ENCODE assay signal across 8 cellular contexts in genomic region chr2:9975805-9976447, GRCh38. TPM values are rescaled to one million over a fixed set of nuclear protein-coding genes. Genes with fewer than 3 reads are reported as not detected.
A peak's percentile ranks its signal among the peaks of the same experiment; 100 is the strongest.
DNase-seq lines count a peak whose midpoint lies in the region; ATAC-seq, FAIRE-seq and TF ChIP-seq lines count a peak whose summit lies in the region.

No MANE protein-coding gene starts in this region.

- peaks cover 0 to 5% of the 10 kb centered on the region in 2 donors for H3K9me3 Mint-ChIP-seq in activated naive CD4-positive, alpha-beta T cell treated with anti-CD3 and anti-CD28 coated beads, Interleukin-2, amount 50 U/mL, for 72 hours
- H3K9me3 Mint-ChIP-seq in CD8-positive, alpha-beta memory T cell = no peaks in the 10 kb centered on the region

- H3K27me3 Mint-ChIP-seq in CD8-positive, alpha-beta memory T cell = peaks cover 20 to 29% of the 10 kb centered on the region in 2 donors

- ATAC-seq in activated naive CD4-positive, alpha-beta T cell treated with anti-CD3 and anti-CD28 coated beads, Interleukin-2, amount 50 U/mL, for 72 hours = peak; percentile 89 to 96
- no peak for ATAC-seq in HG03460 (IDR thresholded peaks at IDR 0.05; ENCODE audit: unreplicated experiment)

- H3K27ac Mint-ChIP-seq in activated naive CD4-positive, alpha-beta T cell treated with anti-CD3 and anti-CD28 coated beads, Interleukin-2, amount 50 U/mL, for 72 hours = peak overlapping the region in 1 of 2 donors; percentile 9
- no peak overlapping the region for H3K27ac Mint-ChIP-seq in CD8-positive, alpha-beta memory T cell

- no peaks in the 10 kb centered on the region for H3K27me3 ChIP-seq in CD8-positive, alpha-beta memory T cell (ENCODE audit: insufficient read depth, low read length, poor library complexity, severe bottlenecking)

- CTCF ChIA-PET in CD8-positive, alpha-beta memory T cell (lab: Charles Lee) = interaction anchor here (1.0 to 3.1 kb wide), 3 partner anchors 8 to 76 kb away, joined by 3 to 15 read pairs (median 5); no protein-coding TSS in a partner anchor

- no peak overlapping the region for H3K27ac ChIP-seq in CD8-positive, alpha-beta memory T cell (ENCODE audit: low read depth, low read length)

- H3K4me1 ChIP-seq in CD8-positive, alpha-beta memory T cell (ENCODE audit: insufficient read depth, low read length) = peaks cover 7% of the 10 kb centered on the region

- peak; percentile 52 for FAIRE-seq in A204.1 (lab: Jason Lieb, UNC)

- peaks cover 4 to 10% (median 4%) of the 10 kb centered on the region in 3 donors for H3K4me1 Mint-ChIP-seq in CD8-positive, alpha-beta memory T cell

- no peak for TF ChIP-seq CTCF in HFF-Myc (IDR thresholded peaks at IDR 0.05; ENCODE audit: low read depth, low read length, missing control alignments)

- POLR2A ChIA-PET in CD8-positive, alpha-beta memory T cell (lab: Charles Lee) = no interaction called here

- H3K4me3 ChIP-seq in HFF-Myc (replicated peaks; ENCODE audit: low read depth, low read length) = no peak overlapping the region
- no peak overlapping the region for H3K4me3 ChIP-seq in CD8-positive, alpha-beta memory T cell (ENCODE audit: low read length)

- no peaks in the 10 kb centered on the region for H3K36me3 ChIP-seq in CD8-positive, alpha-beta memory T cell (ENCODE audit: insufficient read depth, low read length)

- DNase-seq in HFF-Myc (ENCODE audit: extremely low read depth, low read depth) (peak; percentile 97), kidney tubule cell (ENCODE audit: low spot score) (peak; percentile 95), NCI-H146 treated with DMSO at 0.1 percent for 48 hours (lab: John Stamatoyannopoulos, UW; ENCODE audit: unreplicated experiment) (no peak), globus pallidus (ENCODE audit: low spot score) (no peak)
- peak in 1 of 2 donors; percentile 42 for DNase-seq in activated naive CD4-positive, alpha-beta T cell treated with anti-CD3 and anti-CD28 coated beads, Interleukin-2, amount 50 U/mL, for 72 hours (ENCODE audit: low spot score in 2 of 2)
- DNase-seq in CD8-positive, alpha-beta memory T cell = no peak

- peaks cover 0 to 22% of the 10 kb centered on the region in 2 donors for H3K36me3 Mint-ChIP-seq in activated naive CD4-positive, alpha-beta T cell treated with anti-CD3 and anti-CD28 coated beads, Interleukin-2, amount 50 U/mL, for 72 hours
- H3K36me3 Mint-ChIP-seq in CD8-positive, alpha-beta memory T cell = no peaks in the 10 kb centered on the region

- H3K4me3 Mint-ChIP-seq in CD8-positive, alpha-beta memory T cell = no peak overlapping the region

- no peaks in the 10 kb centered on the region for H3K9me3 ChIP-seq in CD8-positive, alpha-beta memory T cell (ENCODE audit: low read length)

RNA-seq across cellular contexts. Expression of gene GRHL1, which starts 24.4 kb away (rescaled TPM):
- total RNA-seq in activated naive CD4-positive, alpha-beta T cell treated with anti-CD3 and anti-CD28 coated beads, Interleukin-2, amount 50 U/mL, for 72 hours = under 1 TPM; 0.59 to 0.88 TPM
- under 1 TPM; 0.88 to 0.93 TPM for total RNA-seq in CD8-positive, alpha-beta memory T cell
- polyA plus RNA-seq in CD8-positive, alpha-beta memory T cell = 0.12 TPM

Comparison
In these comparisons a context has a peak if more than half of its experiments do, and no peak if none do; other contexts are left out.
1. DNase-seq: peak in HFF-Myc (single experiment) and kidney tubule cell (single experiment); none in NCI-H146 treated with DMSO at 0.1 percent for 48 hours (single experiment), globus pallidus (single experiment) and CD8-positive, alpha-beta memory T cell (0 of 5).